8 cellular contexts compared by ENCODE assay signal in genomic region chr22:38201718-38202436, GRCh38. TPM values are rescaled to one million over a fixed set of nuclear protein-coding genes. Genes with fewer than 3 reads are reported as not detected.
DNase-seq lines count a peak whose midpoint lies in the region; TF ChIP-seq lines count a peak whose summit lies in the region.

Gene MAFF (plus strand): TSS chr22:38201994. CDS start chr22:38213854, 11,860 bp downstream.

- WGBS in HUES64, result under 1% methylated on average over 85 of the region's 85 CpGs

- H3K4me3 ChIP-seq in HUES64 (ENCODE audit: low read length) (peak within 1 kb of the TSS; percentile 76), mucosa of rectum (ENCODE audit: low read length in 2 of 2) (peak within 1 kb of the TSS; percentile 81 to 87)

- no peaks in the 10 kb centered on the region for H3K36me3 ChIP-seq in HUES64 (ENCODE audit: insufficient read depth, low read length)
- H3K36me3 ChIP-seq in mucosa of rectum (ENCODE audit: control insufficient read depth in 2 of 2, insufficient read depth in 2 of 2, low read length in 2 of 2), result no peaks in the 10 kb centered on the region

- no peak for TF ChIP-seq CTCF in GM20000 (IDR thresholded peaks at IDR 0.05; ENCODE audit: extremely low read depth, missing control alignments)

- H3K4me3 Mint-ChIP-seq in activated T-cell treated with anti-CD3 and anti-CD28 coated beads, Interleukin-2, amount 50 U/mL, for 24 hours, result peak within 1 kb of the TSS; percentile 86

- H3K27ac Mint-ChIP-seq in activated T-cell treated with anti-CD3 and anti-CD28 coated beads, Interleukin-2, amount 50 U/mL, for 24 hours, result peak within 1 kb of the TSS; percentile 91

- no peaks in the 10 kb centered on the region for H3K9me3 Mint-ChIP-seq in activated T-cell treated with anti-CD3 and anti-CD28 coated beads, Interleukin-2, amount 50 U/mL, for 24 hours

- DNase-seq in COLO668 (lab: John Stamatoyannopoulos, UW; ENCODE audit: unreplicated experiment) (peak; percentile 94), GM20000 (ENCODE audit: low spot score) (peak; percentile 97), OCI-M2 (lab: John Stamatoyannopoulos, UW; ENCODE audit: unreplicated experiment) (peak; percentile 54), erythroblast (lab: John Stamatoyannopoulos, UW) (peak; percentile 96 to 99)
- peak; percentile 92 for DNase-seq in activated T-cell treated with anti-CD3 and anti-CD28 coated beads, Interleukin-2, amount 50 U/mL, for 24 hours
- DNase-seq in stimulated activated CD8-positive, alpha-beta memory T cell treated with anti-CD3 and anti-CD28 coated beads, Interleukin-4, amount 100 ng/mL, for 24 hours (ENCODE audit: low read depth), result peak; percentile 87

- peak within 1 kb of the TSS; percentile 80 for H3K9ac ChIP-seq in HUES64 (ENCODE audit: low read depth, low read length)
- peak within 1 kb of the TSS; percentile 57 to 99 for H3K9ac ChIP-seq in mucosa of rectum (ENCODE audit: low read depth in 1 of 2, low read length in 2 of 2)

- peak; percentile 79 for TF ChIP-seq POLR2A in erythroblast (IDR thresholded peaks at IDR 0.05; ENCODE audit: low read length)

- H3K27ac ChIP-seq in HUES64 (ENCODE audit: low read depth, low read length), result peak within 1 kb of the TSS; percentile 93
- peak within 1 kb of the TSS; percentile 97 to 98 for H3K27ac ChIP-seq in mucosa of rectum (ENCODE audit: low read depth in 2 of 2, low read length in 2 of 2)

- H3K36me3 Mint-ChIP-seq in activated T-cell treated with anti-CD3 and anti-CD28 coated beads, Interleukin-2, amount 50 U/mL, for 24 hours (ENCODE audit: low read depth), result peaks cover 4% of the 10 kb centered on the region

- peaks cover 39% of the 10 kb centered on the region for H3K4me1 Mint-ChIP-seq in activated T-cell treated with anti-CD3 and anti-CD28 coated beads, Interleukin-2, amount 50 U/mL, for 24 hours (ENCODE audit: low read depth)

- H3K4me1 ChIP-seq in HUES64 (ENCODE audit: insufficient read depth, low read length) (peaks cover 8% of the 10 kb centered on the region; the same call in 1 of the 2 replicates), mucosa of rectum (ENCODE audit: control insufficient read depth in 2 of 2, insufficient read depth in 2 of 2, low read length in 2 of 2) (peaks cover 21 to 25% of the 10 kb centered on the region in 2 donors)

- H3K27me3 Mint-ChIP-seq in activated T-cell treated with anti-CD3 and anti-CD28 coated beads, Interleukin-2, amount 50 U/mL, for 24 hours, result no peaks in the 10 kb centered on the region

- H3K9me3 ChIP-seq in HUES64 (ENCODE audit: insufficient read depth, low read depth, low read length), result no peaks in the 10 kb centered on the region
- H3K9me3 ChIP-seq in mucosa of rectum (ENCODE audit: control insufficient read depth in 2 of 2, low read length in 2 of 2), result no peaks in the 10 kb centered on the region

- H3K27me3 ChIP-seq in HUES64 (ENCODE audit: insufficient read depth, low read length) (peaks cover 22% of the 10 kb centered on the region), mucosa of rectum (ENCODE audit: control insufficient read depth in 2 of 2, insufficient read depth in 2 of 2, low read length in 2 of 2) (no peaks in the 10 kb centered on the region)

RNA-seq across cellular contexts. Expression of gene MAFF, which starts in this region (rescaled TPM):
- 3.0 TPM for polyA plus RNA-seq in HUES64 (2013, experiment 1 of 2)
- 3.2 TPM for polyA plus RNA-seq in HUES64 (2013, experiment 2 of 2)

Comparison
In these comparisons a context has a peak if more than half of its experiments do, and no peak if none do; other contexts are left out.
1. Peak in every context shown above with its lines: DNase-seq, H3K4me3 ChIP-seq and H3K27ac ChIP-seq.